Comparison of ENCODE assay signal across 1 cellular context in the genomic region with DNA sequence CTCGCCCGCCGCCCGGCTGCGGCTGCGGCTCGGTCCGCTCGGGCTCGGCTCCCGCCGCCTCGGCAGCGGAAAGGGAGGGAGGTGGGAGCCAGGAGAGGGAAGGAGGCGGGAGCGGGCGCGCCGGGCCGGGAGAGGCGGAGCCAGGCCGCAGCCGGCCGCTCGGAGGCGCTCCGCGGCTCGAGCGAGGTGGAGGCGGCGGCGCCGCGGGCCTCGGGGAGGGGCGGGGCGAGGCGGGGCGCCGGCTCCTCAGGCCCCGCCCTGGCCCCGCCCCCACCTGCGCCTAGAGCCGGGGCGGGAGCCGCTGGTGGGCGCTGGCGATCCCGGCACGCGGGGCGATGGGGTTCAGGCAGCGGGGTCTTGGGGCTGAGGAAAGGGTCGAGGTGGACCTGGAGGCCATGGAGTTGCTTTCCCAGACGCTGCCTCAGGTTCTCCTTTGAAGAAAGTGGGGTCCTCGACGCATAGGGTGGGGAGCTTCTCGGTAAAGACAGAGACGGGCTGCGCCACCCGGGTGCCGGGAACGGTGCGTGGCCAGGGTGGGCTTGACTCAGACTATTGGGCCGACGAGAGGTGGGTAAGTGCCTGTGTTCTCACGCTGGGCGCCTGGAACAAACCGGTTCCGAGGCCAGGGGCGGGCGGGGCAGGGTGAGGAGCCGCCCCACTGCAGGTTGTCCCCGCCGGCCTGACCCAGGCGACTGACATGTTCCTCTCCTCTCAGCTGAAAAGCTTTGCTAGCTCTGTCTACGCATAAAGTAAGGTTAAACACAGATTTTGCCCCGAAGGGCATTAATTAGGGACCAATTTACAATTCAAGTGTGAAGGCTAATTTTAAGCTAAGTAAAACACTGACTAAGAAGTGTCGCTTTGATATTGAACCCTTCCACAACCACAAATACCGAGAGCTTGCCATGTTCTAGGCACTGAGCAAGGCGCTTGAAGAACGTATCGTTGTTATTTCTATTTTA.
TF ChIP-seq lines count a peak whose summit lies in the region.

CMTM4 (minus strand) TSS at position 75 of the 962 bp plus-strand sequence. CDS start 218 bp downstream, outside the sequence.

TF ChIP-seq in HepG2, 621 proteins besides CTCF, POLR2A, EP300 and RAD21 (continued from another document and continues in another):
- TF ChIP-seq, protein P1, sequence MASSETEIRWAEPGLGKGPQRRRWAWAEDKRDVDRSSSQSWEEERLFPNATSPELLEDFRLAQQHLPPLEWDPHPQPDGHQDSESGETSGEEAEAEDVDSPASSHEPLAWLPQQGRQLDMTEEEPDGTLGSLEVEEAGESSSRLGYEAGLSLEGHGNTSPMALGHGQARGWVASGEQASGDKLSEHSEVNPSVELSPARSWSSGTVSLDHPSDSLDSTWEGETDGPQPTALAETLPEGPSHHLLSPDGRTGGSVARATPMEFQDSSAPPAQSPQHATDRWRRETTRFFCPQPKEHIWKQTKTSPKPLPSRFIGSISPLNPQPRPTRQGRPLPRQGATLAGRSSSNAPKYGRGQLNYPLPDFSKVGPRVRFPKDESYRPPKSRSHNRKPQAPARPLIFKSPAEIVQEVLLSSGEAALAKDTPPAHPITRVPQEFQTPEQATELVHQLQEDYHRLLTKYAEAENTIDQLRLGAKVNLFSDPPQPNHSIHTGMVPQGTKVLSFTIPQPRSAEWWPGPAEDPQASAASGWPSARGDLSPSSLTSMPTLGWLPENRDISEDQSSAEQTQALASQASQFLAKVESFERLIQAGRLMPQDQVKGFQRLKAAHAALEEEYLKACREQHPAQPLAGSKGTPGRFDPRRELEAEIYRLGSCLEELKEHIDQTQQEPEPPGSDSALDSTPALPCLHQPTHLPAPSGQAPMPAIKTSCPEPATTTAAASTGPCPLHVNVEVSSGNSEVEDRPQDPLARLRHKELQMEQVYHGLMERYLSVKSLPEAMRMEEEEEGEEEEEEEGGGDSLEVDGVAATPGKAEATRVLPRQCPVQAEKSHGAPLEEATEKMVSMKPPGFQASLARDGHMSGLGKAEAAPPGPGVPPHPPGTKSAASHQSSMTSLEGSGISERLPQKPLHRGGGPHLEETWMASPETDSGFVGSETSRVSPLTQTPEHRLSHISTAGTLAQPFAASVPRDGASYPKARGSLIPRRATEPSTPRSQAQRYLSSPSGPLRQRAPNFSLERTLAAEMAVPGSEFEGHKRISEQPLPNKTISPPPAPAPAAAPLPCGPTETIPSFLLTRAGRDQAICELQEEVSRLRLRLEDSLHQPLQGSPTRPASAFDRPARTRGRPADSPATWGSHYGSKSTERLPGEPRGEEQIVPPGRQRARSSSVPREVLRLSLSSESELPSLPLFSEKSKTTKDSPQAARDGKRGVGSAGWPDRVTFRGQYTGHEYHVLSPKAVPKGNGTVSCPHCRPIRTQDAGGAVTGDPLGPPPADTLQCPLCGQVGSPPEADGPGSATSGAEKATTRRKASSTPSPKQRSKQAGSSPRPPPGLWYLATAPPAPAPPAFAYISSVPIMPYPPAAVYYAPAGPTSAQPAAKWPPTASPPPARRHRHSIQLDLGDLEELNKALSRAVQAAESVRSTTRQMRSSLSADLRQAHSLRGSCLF (CRISPR knock-in tag; IDR thresholded peaks at IDR 0.05; ENCODE audit: borderline replicate concordance): no peak
- TF ChIP-seq SKI (IDR thresholded peaks at IDR 0.05; ENCODE audit: partially characterized antibody) (peak; percentile 87), KDM5B (CRISPR knock-in tag; IDR thresholded peaks at IDR 0.05; ENCODE audit: borderline replicate concordance) (peak; percentile 75), MAZ (IDR thresholded peaks at IDR 0.05; ENCODE audit: borderline replicate concordance, low read depth, low read length) (no peak; the same call in none of the 2 replicates), MAZ (CRISPR knock-in tag; IDR thresholded peaks at IDR 0.05; ENCODE audit: low read depth) (0 out of 2 replicates have a peak, but pooled peaks have one; percentile 20), ZBTB8A (CRISPR knock-in tag; IDR thresholded peaks at IDR 0.05; ENCODE audit: borderline replicate concordance, low read depth) (no peak), ATF7 (IDR thresholded peaks at IDR 0.05) (no peak), ATF7 (CRISPR knock-in tag; IDR thresholded peaks at IDR 0.05) (no peak), ZNF891 (CRISPR knock-in tag; IDR thresholded peaks at IDR 0.05) (peak; percentile 64; the same call in 1 of the 2 replicates), ZNF30 (CRISPR knock-in tag; IDR thresholded peaks at IDR 0.05) (no peak), ZNF83 (CRISPR knock-in tag; IDR thresholded peaks at IDR 0.05; ENCODE audit: borderline replicate concordance) (0 out of 2 replicates have a peak, but pooled peaks have one; percentile 45), FUBP1 (CRISPR knock-in tag; IDR thresholded peaks at IDR 0.05; ENCODE audit: borderline replicate concordance) (no peak), TCF7 (IDR thresholded peaks at IDR 0.05; ENCODE audit: low read depth) (no peak), AFF4 (CRISPR knock-in tag; IDR thresholded peaks at IDR 0.05) (no peak), ZNF317 (CRISPR knock-in tag; IDR thresholded peaks at IDR 0.05) (0 out of 2 replicates have a peak, but pooled peaks have one; percentile 25), ZXDC (CRISPR knock-in tag; IDR thresholded peaks at IDR 0.05) (0 out of 2 replicates have a peak, but pooled peaks have one; percentile 49)
- TF ChIP-seq, protein P2, sequence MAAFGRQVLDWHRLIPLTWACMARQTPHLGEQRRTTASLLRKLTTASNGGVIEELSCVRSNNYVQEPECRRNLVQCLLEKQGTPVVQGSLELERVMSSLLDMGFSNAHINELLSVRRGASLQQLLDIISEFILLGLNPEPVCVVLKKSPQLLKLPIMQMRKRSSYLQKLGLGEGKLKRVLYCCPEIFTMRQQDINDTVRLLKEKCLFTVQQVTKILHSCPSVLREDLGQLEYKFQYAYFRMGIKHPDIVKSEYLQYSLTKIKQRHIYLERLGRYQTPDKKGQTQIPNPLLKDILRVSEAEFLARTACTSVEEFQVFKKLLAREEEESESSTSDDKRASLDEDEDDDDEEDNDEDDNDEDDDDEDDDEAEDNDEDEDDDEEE (CRISPR knock-in tag; IDR thresholded peaks at IDR 0.05): peak; percentile 65
- TF ChIP-seq, protein P3, sequence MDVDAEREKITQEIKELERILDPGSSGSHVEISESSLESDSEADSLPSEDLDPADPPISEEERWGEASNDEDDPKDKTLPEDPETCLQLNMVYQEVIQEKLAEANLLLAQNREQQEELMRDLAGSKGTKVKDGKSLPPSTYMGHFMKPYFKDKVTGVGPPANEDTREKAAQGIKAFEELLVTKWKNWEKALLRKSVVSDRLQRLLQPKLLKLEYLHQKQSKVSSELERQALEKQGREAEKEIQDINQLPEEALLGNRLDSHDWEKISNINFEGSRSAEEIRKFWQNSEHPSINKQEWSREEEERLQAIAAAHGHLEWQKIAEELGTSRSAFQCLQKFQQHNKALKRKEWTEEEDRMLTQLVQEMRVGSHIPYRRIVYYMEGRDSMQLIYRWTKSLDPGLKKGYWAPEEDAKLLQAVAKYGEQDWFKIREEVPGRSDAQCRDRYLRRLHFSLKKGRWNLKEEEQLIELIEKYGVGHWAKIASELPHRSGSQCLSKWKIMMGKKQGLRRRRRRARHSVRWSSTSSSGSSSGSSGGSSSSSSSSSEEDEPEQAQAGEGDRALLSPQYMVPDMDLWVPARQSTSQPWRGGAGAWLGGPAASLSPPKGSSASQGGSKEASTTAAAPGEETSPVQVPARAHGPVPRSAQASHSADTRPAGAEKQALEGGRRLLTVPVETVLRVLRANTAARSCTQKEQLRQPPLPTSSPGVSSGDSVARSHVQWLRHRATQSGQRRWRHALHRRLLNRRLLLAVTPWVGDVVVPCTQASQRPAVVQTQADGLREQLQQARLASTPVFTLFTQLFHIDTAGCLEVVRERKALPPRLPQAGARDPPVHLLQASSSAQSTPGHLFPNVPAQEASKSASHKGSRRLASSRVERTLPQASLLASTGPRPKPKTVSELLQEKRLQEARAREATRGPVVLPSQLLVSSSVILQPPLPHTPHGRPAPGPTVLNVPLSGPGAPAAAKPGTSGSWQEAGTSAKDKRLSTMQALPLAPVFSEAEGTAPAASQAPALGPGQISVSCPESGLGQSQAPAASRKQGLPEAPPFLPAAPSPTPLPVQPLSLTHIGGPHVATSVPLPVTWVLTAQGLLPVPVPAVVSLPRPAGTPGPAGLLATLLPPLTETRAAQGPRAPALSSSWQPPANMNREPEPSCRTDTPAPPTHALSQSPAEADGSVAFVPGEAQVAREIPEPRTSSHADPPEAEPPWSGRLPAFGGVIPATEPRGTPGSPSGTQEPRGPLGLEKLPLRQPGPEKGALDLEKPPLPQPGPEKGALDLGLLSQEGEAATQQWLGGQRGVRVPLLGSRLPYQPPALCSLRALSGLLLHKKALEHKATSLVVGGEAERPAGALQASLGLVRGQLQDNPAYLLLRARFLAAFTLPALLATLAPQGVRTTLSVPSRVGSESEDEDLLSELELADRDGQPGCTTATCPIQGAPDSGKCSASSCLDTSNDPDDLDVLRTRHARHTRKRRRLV (CRISPR knock-in tag; IDR thresholded peaks at IDR 0.05): 0 out of 2 replicates have a peak, but pooled peaks have one; percentile 24
